ENCODE assay signal across 17 cellular contexts in the genomic region with DNA sequence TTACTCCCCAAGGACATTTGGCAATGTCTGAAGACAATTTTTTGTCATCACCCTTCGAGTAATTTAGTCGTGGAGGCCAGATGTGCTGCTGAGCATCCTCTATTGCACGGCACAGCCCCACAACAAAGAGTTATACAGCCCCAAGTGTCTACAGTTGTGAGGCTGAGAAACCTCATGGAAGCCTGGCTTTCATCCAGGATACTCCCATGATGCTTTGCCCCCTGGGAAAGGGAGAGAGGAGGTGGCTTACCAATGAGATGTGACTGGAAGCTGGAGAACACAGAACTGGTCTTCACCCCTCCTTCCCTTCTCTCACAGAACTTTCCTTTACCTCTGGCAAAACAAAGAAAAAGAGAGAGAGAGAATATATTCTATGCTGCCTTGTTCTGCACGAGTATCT.
"Had no signal": no experiment of that assay in that cellular context is flagged by ENCODE, and none has a peak within 500 bp of the region (broad histone marks: within the 10 kb centered on the region; RNA-seq: fewer than 3 reads in every experiment).

No MANE protein-coding gene starts in this region.

- ATAC-seq: esophagus mucosa; gastrocnemius medialis; heart right ventricle; left colon; natural killer cell; stimulated activated memory B cell treated with anti-CD40 and anti-IgM and Interleukin-4, amounts not matched to agents 10 μg/mL and 1 μg/mL and 100 μg/mL, for 72 hours; stimulated activated naive CD8-positive, alpha-beta T cell treated with anti-CD3 and anti-CD28 coated beads, Interleukin-15, Interleukin-2, amounts not matched to agents 100 U/mL and 50 U/mL, for 24 hours had no signal

- DNase-seq: colonic mucosa; effector CD8-positive, alpha-beta T cell; endodermal cell; foreskin fibroblast; gastrocnemius medialis; heart right ventricle; hippocampal formation; left ventricle myocardium inferior; mammary epithelial cell; natural killer cell; occipital lobe; stimulated activated CD4-positive, alpha-beta T cell treated with anti-CD3 and anti-CD28 coated beads, Interleukin-4, amount 100 ng/mL, for 4 hours; stimulated activated naive CD8-positive, alpha-beta T cell treated with anti-CD3 and anti-CD28 coated beads, Interleukin-15, Interleukin-2, amounts not matched to agents 100 U/mL and 50 U/mL, for 24 hours; upper lobe of left lung had no signal
